ENCODE assay signal across 27 cellular contexts in genomic region chr10:120015064-120015463, GRCh38.
"Had no signal": no experiment of that assay in that cellular context is flagged by ENCODE, and none has a peak within 500 bp of the region (broad histone marks: within the 10 kb centered on the region; RNA-seq: fewer than 3 reads in every experiment).

No MANE protein-coding gene starts in this region.

- DNase-seq: stimulated activated CD4-positive, alpha-beta T cell treated with anti-CD3 and anti-CD28 coated beads, Interleukin-2, amount 100 ng/mL, for 48 hours; stimulated activated CD4-positive, alpha-beta T cell treated with anti-CD3 and anti-CD28 coated beads, Interleukin-4, amount 100 ng/mL, for 1 hour; stimulated activated CD4-positive, alpha-beta T cell treated with anti-CD3 and anti-CD28 coated beads, Interleukin-4, amount 100 ng/mL, for 24 hours; stimulated activated CD4-positive, alpha-beta T cell treated with anti-CD3 and anti-CD28 coated beads, Interleukin-4, amount 100 ng/mL, for 4 hours; stimulated activated CD8-positive, alpha-beta memory T cell treated with anti-CD3 and anti-CD28 coated beads, Interleukin-4, amount 100 ng/mL, for 48 hours; stimulated activated naive B cell treated with anti-CD40 and anti-IgM and Interleukin-4, amounts not matched to agents 10 μg/mL and 1 μg/mL and 100 μg/mL, for 72 hours; stimulated activated naive CD4-positive, alpha-beta T cell; stimulated activated naive CD4-positive, alpha-beta T cell treated with Interleukin-2 at 50 U/mL for 16 hours; stimulated activated naive CD8-positive, alpha-beta T cell treated with anti-CD3 and anti-CD28 coated beads, Interleukin-15, amount 100 ng/mL, for 72 hours; stimulated activated naive CD8-positive, alpha-beta T cell treated with anti-CD3 and anti-CD28 coated beads, Interleukin-15, Interleukin-2, amounts not matched to agents 100 U/mL and 50 U/mL, for 24 hours; stomach; substantia nigra; testis; thyroid gland; tibial artery; transverse colon; upper lobe of left lung; upper lobe of right lung; uterus had no signal

- H3K4me3 ChIP-seq: stomach, suprapubic skin, testis, thoracic aorta, thyroid gland, tibial artery, tibial nerve, transverse colon, upper lobe of left lung, upper lobe of right lung, uterus, vagina had no signal

- H3K27ac Mint-ChIP-seq: stimulated activated effector memory CD8-positive, alpha-beta T cell treated with anti-CD3 and anti-CD28 coated beads, Interleukin-12 subunit alpha, Interleukin-12 subunit beta, amount 100 ng/mL, for 72 hours; stimulated activated memory B cell treated with anti-CD40 and anti-IgM and Interleukin-4, amounts not matched to agents 10 μg/mL and 1 μg/mL and 100 μg/mL, for 72 hours; stimulated activated naive B cell treated with anti-CD40 and anti-IgM and Interleukin-4, amounts not matched to agents 10 μg/mL and 1 μg/mL and 100 μg/mL, for 72 hours; stimulated activated naive CD8-positive, alpha-beta T cell treated with anti-CD3 and anti-CD28 coated beads, Interleukin-15, amount 100 ng/mL, for 72 hours; stimulated activated naive CD8-positive, alpha-beta T cell treated with anti-CD3 and anti-CD28 coated beads, Interleukin-15, Interleukin-2, amounts not matched to agents 100 ng/mL and 50 ng/mL, for 24 hours; type B pancreatic cell had no signal

- H3K36me3 Mint-ChIP-seq: stimulated activated effector memory CD8-positive, alpha-beta T cell treated with anti-CD3 and anti-CD28 coated beads, Interleukin-12 subunit alpha, Interleukin-12 subunit beta, amount 100 ng/mL, for 72 hours; stimulated activated memory B cell treated with anti-CD40 and anti-IgM and Interleukin-4, amounts not matched to agents 10 μg/mL and 1 μg/mL and 100 μg/mL, for 72 hours; stimulated activated naive B cell treated with anti-CD40 and anti-IgM and Interleukin-4, amounts not matched to agents 10 μg/mL and 1 μg/mL and 100 μg/mL, for 72 hours; type B pancreatic cell had no signal

- H3K27ac ChIP-seq: stomach, suprapubic skin, testis, thoracic aorta, thyroid gland, tibial artery, tibial nerve, transverse colon, upper lobe of left lung, upper lobe of right lung, uterus, vagina had no signal

- H3K36me3 ChIP-seq: stomach, suprapubic skin, thoracic aorta, thyroid gland, tibial artery, tibial nerve, transverse colon, upper lobe of left lung, upper lobe of right lung, uterus, vagina had no signal

- H3K9me3 ChIP-seq: stomach, suprapubic skin, testis, thoracic aorta, thyroid gland, tibial artery, tibial nerve, transverse colon, upper lobe of left lung, upper lobe of right lung, uterus, vagina had no signal

- ATAC-seq: stimulated activated effector memory CD8-positive, alpha-beta T cell treated with anti-CD3 and anti-CD28 coated beads, Interleukin-12 subunit alpha, Interleukin-12 subunit beta, amount 100 ng/mL, for 72 hours; stimulated activated memory B cell treated with anti-CD40 and anti-IgM and Interleukin-4, amounts not matched to agents 10 μg/mL and 1 μg/mL and 100 μg/mL, for 72 hours; stimulated activated naive B cell treated with anti-CD40 and anti-IgM and Interleukin-4, amounts not matched to agents 10 μg/mL and 1 μg/mL and 100 μg/mL, for 72 hours; stimulated activated naive CD8-positive, alpha-beta T cell treated with anti-CD3 and anti-CD28 coated beads, Interleukin-15, amount 100 ng/mL, for 72 hours; stimulated activated naive CD8-positive, alpha-beta T cell treated with anti-CD3 and anti-CD28 coated beads, Interleukin-15, Interleukin-2, amounts not matched to agents 100 U/mL and 50 U/mL, for 24 hours; upper lobe of right lung had no signal

- H3K27me3 ChIP-seq: testis, thyroid gland, tibial nerve, uterus, vagina had no signal

- H3K4me3 Mint-ChIP-seq: stimulated activated effector memory CD8-positive, alpha-beta T cell treated with anti-CD3 and anti-CD28 coated beads, Interleukin-12 subunit alpha, Interleukin-12 subunit beta, amount 100 ng/mL, for 72 hours; stimulated activated memory B cell treated with anti-CD40 and anti-IgM and Interleukin-4, amounts not matched to agents 10 μg/mL and 1 μg/mL and 100 μg/mL, for 72 hours; stimulated activated naive B cell treated with anti-CD40 and anti-IgM and Interleukin-4, amounts not matched to agents 10 μg/mL and 1 μg/mL and 100 μg/mL, for 72 hours; stimulated activated naive CD8-positive, alpha-beta T cell treated with anti-CD3 and anti-CD28 coated beads, Interleukin-15, amount 100 ng/mL, for 72 hours; stimulated activated naive CD8-positive, alpha-beta T cell treated with anti-CD3 and anti-CD28 coated beads, Interleukin-15, Interleukin-2, amounts not matched to agents 100 ng/mL and 50 ng/mL, for 24 hours; type B pancreatic cell had no signal

- H3K4me1 Mint-ChIP-seq: stimulated activated effector memory CD8-positive, alpha-beta T cell treated with anti-CD3 and anti-CD28 coated beads, Interleukin-12 subunit alpha, Interleukin-12 subunit beta, amount 100 ng/mL, for 72 hours; stimulated activated memory B cell treated with anti-CD40 and anti-IgM and Interleukin-4, amounts not matched to agents 10 μg/mL and 1 μg/mL and 100 μg/mL, for 72 hours; stimulated activated naive B cell treated with anti-CD40 and anti-IgM and Interleukin-4, amounts not matched to agents 10 μg/mL and 1 μg/mL and 100 μg/mL, for 72 hours; stimulated activated naive CD8-positive, alpha-beta T cell treated with anti-CD3 and anti-CD28 coated beads, Interleukin-15, amount 100 ng/mL, for 72 hours had no signal

- H3K9me3 Mint-ChIP-seq: stimulated activated effector memory CD8-positive, alpha-beta T cell treated with anti-CD3 and anti-CD28 coated beads, Interleukin-12 subunit alpha, Interleukin-12 subunit beta, amount 100 ng/mL, for 72 hours; stimulated activated memory B cell treated with anti-CD40 and anti-IgM and Interleukin-4, amounts not matched to agents 10 μg/mL and 1 μg/mL and 100 μg/mL, for 72 hours; stimulated activated naive B cell treated with anti-CD40 and anti-IgM and Interleukin-4, amounts not matched to agents 10 μg/mL and 1 μg/mL and 100 μg/mL, for 72 hours; stimulated activated naive CD8-positive, alpha-beta T cell treated with anti-CD3 and anti-CD28 coated beads, Interleukin-15, amount 100 ng/mL, for 72 hours; stimulated activated naive CD8-positive, alpha-beta T cell treated with anti-CD3 and anti-CD28 coated beads, Interleukin-15, Interleukin-2, amounts not matched to agents 100 ng/mL and 50 ng/mL, for 24 hours; type B pancreatic cell had no signal

- H3K4me1 ChIP-seq: suprapubic skin, testis, thyroid gland, tibial artery, tibial nerve, upper lobe of left lung, upper lobe of right lung, uterus, vagina had no signal
